ENCODE assay signal across 8 cellular contexts in the genomic region with DNA sequence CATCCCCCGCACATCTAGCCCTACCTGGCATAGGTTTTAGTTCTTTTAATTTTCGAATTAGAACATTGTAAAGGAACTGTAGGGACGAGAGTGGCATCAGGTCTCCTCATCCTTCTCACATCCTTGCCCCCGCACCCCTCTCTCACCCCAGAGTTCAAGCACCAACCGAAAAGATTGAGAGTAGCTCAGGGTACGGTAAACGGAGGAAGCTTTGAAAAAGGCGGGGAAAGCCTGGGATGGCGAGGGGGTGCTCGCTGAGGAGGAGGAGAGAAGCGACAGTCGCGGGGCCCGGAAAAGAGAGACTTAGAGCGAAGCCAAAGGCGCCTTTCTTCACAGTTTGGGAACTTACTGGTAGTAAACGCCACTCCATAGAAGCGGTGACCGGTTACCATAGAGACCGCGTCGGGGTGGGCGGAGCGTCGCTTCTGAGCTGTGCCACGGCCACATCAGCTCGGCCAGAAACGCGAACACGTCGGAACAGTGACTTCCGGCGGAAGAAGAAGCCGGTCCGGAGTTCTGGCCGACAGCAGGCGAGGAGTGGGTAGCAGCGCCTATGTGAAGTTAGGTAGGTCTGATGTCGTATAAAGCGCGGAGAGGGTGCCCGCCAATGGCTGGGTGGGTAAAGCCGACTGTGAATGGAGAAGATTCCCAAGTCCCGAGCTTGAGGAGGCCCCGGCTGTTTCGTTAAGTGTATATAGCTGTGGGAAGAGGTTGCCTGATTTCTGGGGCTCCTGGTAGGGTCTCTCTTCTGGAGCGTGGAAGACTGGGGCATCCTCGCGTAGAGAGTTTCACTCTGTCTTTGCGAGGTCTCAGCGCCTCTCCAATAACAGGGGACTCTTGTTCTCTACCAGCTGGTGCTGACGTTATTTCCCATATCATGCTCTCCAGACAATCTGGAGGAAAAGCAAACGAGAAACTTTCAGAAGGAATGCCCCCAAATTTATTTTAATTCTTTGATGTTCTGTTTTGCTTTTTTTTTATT. TPM values are rescaled to one million over a fixed set of nuclear protein-coding genes. Genes with fewer than 3 reads are reported as not detected.
DNase-seq lines count a peak whose midpoint lies in the region; ATAC-seq and TF ChIP-seq lines count a peak whose summit lies in the region.

A gene with protein sequence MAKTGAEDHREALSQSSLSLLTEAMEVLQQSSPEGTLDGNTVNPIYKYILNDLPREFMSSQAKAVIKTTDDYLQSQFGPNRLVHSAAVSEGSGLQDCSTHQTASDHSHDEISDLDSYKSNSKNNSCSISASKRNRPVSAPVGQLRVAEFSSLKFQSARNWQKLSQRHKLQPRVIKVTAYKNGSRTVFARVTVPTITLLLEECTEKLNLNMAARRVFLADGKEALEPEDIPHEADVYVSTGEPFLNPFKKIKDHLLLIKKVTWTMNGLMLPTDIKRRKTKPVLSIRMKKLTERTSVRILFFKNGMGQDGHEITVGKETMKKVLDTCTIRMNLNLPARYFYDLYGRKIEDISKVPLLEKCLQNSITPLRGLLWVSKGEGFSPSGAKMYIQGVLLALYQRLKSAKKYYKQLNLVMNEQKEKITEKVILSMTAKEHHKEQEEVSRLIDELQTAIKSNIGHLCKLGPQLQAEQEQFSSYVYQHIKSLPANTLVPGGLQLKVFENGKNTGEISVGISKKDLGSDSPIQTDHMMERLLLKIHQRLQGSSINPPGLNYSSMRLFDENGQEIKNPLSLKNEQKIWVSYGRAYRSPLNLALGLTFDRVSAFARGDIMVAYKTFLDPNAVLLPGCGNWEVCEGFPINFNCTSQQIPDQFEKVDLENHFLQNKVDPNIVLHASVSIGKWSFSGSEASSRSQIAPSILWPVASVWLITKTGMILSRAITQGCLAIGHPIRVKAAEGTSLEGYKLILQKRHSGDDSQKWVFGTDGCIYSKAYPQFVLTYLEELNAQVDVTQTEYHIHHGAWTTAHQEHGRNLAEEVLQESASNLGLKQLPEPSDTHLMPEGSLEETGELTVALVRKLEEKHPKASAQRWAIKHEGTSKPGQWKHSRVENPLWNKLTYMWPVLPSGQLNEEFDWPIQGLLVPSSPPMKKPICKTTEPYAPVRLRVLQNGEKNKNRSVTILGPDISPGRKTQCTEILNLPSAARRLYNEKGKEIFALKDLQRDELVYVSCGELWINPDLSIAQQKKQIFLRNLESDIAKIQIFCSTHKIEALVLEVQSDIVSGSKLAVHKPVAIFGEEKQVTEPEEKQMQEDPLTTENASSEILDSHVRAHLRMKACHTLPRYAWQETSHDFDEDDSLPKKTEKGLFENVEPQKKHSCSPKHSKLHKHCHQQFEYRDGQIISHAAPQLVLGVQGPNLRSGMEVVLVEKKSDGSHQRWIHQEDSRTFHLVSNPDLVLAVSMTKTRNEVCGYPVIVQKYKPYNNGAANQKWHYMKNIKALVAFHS (N-terminal part only) (minus strand): TSS at position 392 of the 982 bp plus-strand sequence. CDS start 41,459 bp downstream, outside the sequence.
Gene DNAJC24, plus strand, starts transcription at position 513 of the 982 bp plus-strand sequence. CDS start 889 bp downstream, outside the sequence.

- DNase-seq in NCI-H69 (lab: John Stamatoyannopoulos, UW) (peak; percentile 99), dermis blood vessel endothelial cell (peak; percentile 95), left lung (peak; percentile 94 to 95)
- DNase-seq in activated CD4-positive, alpha-beta T cell treated with anti-CD3 and anti-CD28 coated beads, Interleukin-2, amount 50 U/mL, for 1 hour = peak; percentile 94
- peak; percentile 89 for DNase-seq in stimulated activated CD4-positive, alpha-beta T cell treated with anti-CD3 and anti-CD28 coated beads, Interleukin-2, amount 100 ng/mL, for 4 hours (ENCODE audit: low read depth)

- H3K9me3 ChIP-seq in left lung = no peaks in the 10 kb centered on the region

- H3K4me1 ChIP-seq in left lung = peaks cover 7 to 17% of the 10 kb centered on the region in 2 donors

- ATAC-seq in GM19372 (IDR thresholded peaks at IDR 0.05; ENCODE audit: low read depth, unreplicated experiment) (peak; percentile 95), HG03521 (IDR thresholded peaks at IDR 0.05; ENCODE audit: unreplicated experiment) (peak; percentile 99), left lung (peak; percentile 100)

- H3K27ac ChIP-seq in C4-2B (peak within 1 kb of the TSS; percentile 77), left lung (peak within 1 kb of the TSS; percentile 71 to 74)

- intact Hi-C loops in left lung (cut with DNase I) = no loop called here

- H3K27me3 ChIP-seq in left lung = peaks cover 0 to 9% of the 10 kb centered on the region in 2 donors

- TF ChIP-seq CTCF in C4-2B (conservative IDR thresholded peaks at IDR 0.05) (no peak), left lung (IDR thresholded peaks at IDR 0.05) (no peak)

- peak within 1 kb of the TSS; percentile 64 to 68 for H3K4me3 ChIP-seq in left lung

- no peaks in the 10 kb centered on the region for H3K36me3 ChIP-seq in left lung

RNA-seq across cellular contexts. Expression of the first gene that starts in this region (rescaled TPM):
- total RNA-seq in dermis blood vessel endothelial cell (0.05 and 0.17 TPM in 2 replicates), left lung (1 to 10 TPM in 1 of 2 donors, under 1 TPM in 1; 0.09 to 1.8 TPM)

RNA-seq across cellular contexts. Expression of gene DNAJC24, which starts in this region (rescaled TPM):
- total RNA-seq in dermis blood vessel endothelial cell (8.2 and 14.8 TPM in 2 replicates), left lung (10 to 100 TPM; 10.8 to 12.5 TPM)

Comparison
In these comparisons a context has a peak if more than half of its experiments do, and no peak if none do; other contexts are left out.
1. Peak in every context shown above with its lines: DNase-seq, ATAC-seq, H3K4me3 ChIP-seq and H3K27ac ChIP-seq.